Comparison of ENCODE assay signal across 8 cellular contexts in genomic region chr6:6699741-6700367, GRCh38.
DNase-seq lines count a peak whose midpoint lies in the region; ATAC-seq and TF ChIP-seq lines count a peak whose summit lies in the region.

No MANE protein-coding gene starts in this region.

- H3K27me3 ChIP-seq in heart left ventricle = no peaks in the 10 kb centered on the region

- DNase-seq in Ammon's horn (ENCODE audit: low spot score) (peak; percentile 73), NAMALWA (ENCODE audit: low spot score) (peak; percentile 74), SW480 (ENCODE audit: low spot score) (peak; percentile 94), heart left ventricle (peak; percentile 75 to 90 (median 84)), retinal pigment epithelial cell (ENCODE audit: low read depth) (peak; percentile 92), DMS114 treated with DMSO at 0.1 percent for 48 hours (lab: John Stamatoyannopoulos, UW; ENCODE audit: unreplicated experiment) (no peak)

- no peak for TF ChIP-seq POLR2A in heart left ventricle (IDR thresholded peaks at IDR 0.05)

- ATAC-seq in heart left ventricle = peak; percentile 83 to 90 (median 88)
- ATAC-seq in HG03135 (IDR thresholded peaks at IDR 0.05; ENCODE audit: unreplicated experiment) = no peak
- no peak for ATAC-seq in GM18498 (IDR thresholded peaks at IDR 0.05; ENCODE audit: unreplicated experiment)

- TF ChIP-seq CTCF in heart left ventricle (IDR thresholded peaks at IDR 0.05) (peak in 2 of 12 donors; percentile 21 to 36), retinal pigment epithelial cell (conservative IDR thresholded peaks at IDR 0.05; ENCODE audit: low read depth, low read length) (peak; percentile 11)

- WGBS in heart left ventricle, 4 donors = 23 to 30% (median 29%) methylated on average over 11 of the region's 11 CpGs

- no peaks in the 10 kb centered on the region for H3K9me3 ChIP-seq in heart left ventricle

- H3K36me3 ChIP-seq in heart left ventricle = no peaks in the 10 kb centered on the region

- H3K27ac ChIP-seq in heart left ventricle = peak overlapping the region in 11 of 12 donors; percentile 24 to 68 (median 56)

- H3K4me1 ChIP-seq in heart left ventricle = peaks cover 10 to 51% (median 38%) of the 10 kb centered on the region in 12 donors

- intact Hi-C loops in heart left ventricle (cut with DNase I) = no loop called here

- H3K4me3 ChIP-seq in heart left ventricle = no peak overlapping the region
- H3K4me3 ChIP-seq in retinal pigment epithelial cell (ENCODE audit: low read length) = no peak overlapping the region

Comparison
In these comparisons a context has a peak if more than half of its experiments do, and no peak if none do; other contexts are left out.
1. ATAC-seq: peak in heart left ventricle (4 of 4); none in HG03135 (single experiment) and GM18498 (single experiment).